8 cellular contexts compared by ENCODE assay signal in the genomic region with DNA sequence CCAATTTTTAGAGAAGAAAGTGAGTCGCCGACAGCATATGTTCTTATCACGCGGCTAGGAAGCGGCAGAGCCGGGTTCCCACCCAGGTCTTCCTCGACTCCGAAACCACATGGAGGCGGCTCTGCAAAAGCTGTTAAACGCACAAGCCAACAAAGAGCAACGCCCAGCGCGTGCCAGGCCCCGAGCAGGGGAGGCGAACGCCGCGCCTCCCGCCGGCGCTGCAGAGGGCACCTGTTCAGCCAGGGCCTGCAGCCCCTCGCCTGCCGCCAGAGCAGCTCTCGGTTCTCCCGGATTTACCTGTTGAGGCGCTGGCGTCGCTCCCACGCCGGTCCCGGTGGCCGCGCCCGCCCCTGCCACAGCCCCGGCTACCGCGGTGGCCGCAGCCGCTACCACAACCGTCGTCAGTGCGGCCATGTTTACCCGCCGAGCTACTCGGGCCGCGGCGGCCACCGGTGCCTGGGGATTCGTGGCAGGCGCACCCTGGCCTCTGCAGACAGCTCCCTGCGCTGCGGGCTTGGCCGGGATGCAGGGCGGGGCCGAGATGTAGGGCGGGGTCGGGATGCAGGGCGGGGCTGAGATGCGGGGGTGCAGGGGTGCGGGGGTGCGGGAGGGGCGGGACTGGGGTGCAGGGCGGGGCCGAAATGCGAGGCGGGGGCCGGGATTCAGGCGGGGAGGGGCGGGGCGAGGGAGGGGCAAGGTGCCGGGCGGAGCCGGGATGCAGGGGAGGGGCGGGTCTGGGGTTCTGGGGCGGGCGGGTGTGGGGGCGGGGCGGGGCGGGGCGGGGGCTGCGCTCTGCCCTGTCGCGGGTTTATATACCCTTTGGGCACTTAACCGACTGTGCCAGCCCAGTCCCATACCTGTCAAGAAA. TPM values are rescaled to one million over a fixed set of nuclear protein-coding genes. Genes with fewer than 3 reads are reported as not detected.
DNase-seq lines count a peak whose midpoint lies in the region; ATAC-seq and TF ChIP-seq lines count a peak whose summit lies in the region.

A gene with protein sequence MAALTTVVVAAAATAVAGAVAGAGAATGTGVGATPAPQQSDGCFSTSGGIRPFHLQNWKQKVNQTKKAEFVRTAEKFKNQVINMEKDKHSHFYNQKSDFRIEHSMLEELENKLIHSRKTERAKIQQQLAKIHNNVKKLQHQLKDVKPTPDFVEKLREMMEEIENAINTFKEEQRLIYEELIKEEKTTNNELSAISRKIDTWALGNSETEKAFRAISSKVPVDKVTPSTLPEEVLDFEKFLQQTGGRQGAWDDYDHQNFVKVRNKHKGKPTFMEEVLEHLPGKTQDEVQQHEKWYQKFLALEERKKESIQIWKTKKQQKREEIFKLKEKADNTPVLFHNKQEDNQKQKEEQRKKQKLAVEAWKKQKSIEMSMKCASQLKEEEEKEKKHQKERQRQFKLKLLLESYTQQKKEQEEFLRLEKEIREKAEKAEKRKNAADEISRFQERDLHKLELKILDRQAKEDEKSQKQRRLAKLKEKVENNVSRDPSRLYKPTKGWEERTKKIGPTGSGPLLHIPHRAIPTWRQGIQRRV (minus strand): TSS at position 525 of the 868 bp plus-strand sequence. CDS start 111 bp downstream, at position 414.

- H3K4me3 Mint-ChIP-seq in dendritic cell treated with granulocyte-macrophage colony-stimulating factor and Interleukin-4, amounts not matched to agents 40 ng/mL and 50 ng/mL, for 4 days, result peak within 1 kb of the TSS; percentile 95

- TF ChIP-seq CTCF in AG04450 (IDR thresholded peaks at IDR 0.05; ENCODE audit: low read depth, low read length), result no peak
- no peak for TF ChIP-seq CTCF in liver (IDR thresholded peaks at IDR 0.05; ENCODE audit: low read depth, low read length, missing input control)

- intact Hi-C loops in dendritic cell treated with granulocyte-macrophage colony-stimulating factor and Interleukin-4, amounts not matched to agents 40 ng/mL and 50 ng/mL, for 4 days (cut with micrococcal nuclease), result loop anchor here (1.0 to 5.0 kb wide), 2 partner anchors 25 to 34 kb away; a partner anchor contains a TSS

- POLR2A ChIA-PET in AG04450 (lab: Yijun Ruan, JAX), result interaction anchor here (0.6 to 1.2 kb wide), 3 partner anchors 247 to 520 kb away, joined by 3 to 5 read pairs (median 3); a partner anchor contains a TSS

- ATAC-seq in GM18868 (IDR thresholded peaks at IDR 0.05; ENCODE audit: unreplicated experiment), result peak; percentile 83
- ATAC-seq in HG03097 (IDR thresholded peaks at IDR 0.05; ENCODE audit: low FRiP score, unreplicated experiment), result peak; percentile 77

- peak within 1 kb of the TSS; percentile 76 for H3K4me3 ChIP-seq in AG04450 (ENCODE audit: low read depth, low read length)
- H3K4me3 ChIP-seq in liver (ENCODE audit: low read depth in 1 of 3, low read length in 3 of 3), result peak within 1 kb of the TSS; percentile 52 to 89 (median 85)

- peaks cover 9% of the 10 kb centered on the region for H3K9me3 Mint-ChIP-seq in dendritic cell treated with granulocyte-macrophage colony-stimulating factor and Interleukin-4, amounts not matched to agents 40 ng/mL and 50 ng/mL, for 4 days

- peak within 1 kb of the TSS; percentile 84 for H3K27ac Mint-ChIP-seq in dendritic cell treated with granulocyte-macrophage colony-stimulating factor and Interleukin-4, amounts not matched to agents 40 ng/mL and 50 ng/mL, for 4 days

- H3K36me3 ChIP-seq in liver (ENCODE audit: control insufficient read depth in 4 of 4, insufficient read depth in 3 of 4, low read depth in 1 of 4, low read length in 3 of 4), result no peaks in the 10 kb centered on the region

- H3K4me1 ChIP-seq in liver (ENCODE audit: control insufficient read depth in 4 of 4, insufficient read depth in 4 of 4, low read length in 3 of 4), result peaks cover 0 to 7% (median 6%) of the 10 kb centered on the region in 4 donors

- peak within 1 kb of the TSS; percentile 47 to 58 for H3K9ac ChIP-seq in liver (ENCODE audit: low read depth in 1 of 2, low read length in 2 of 2)

- peak; percentile 42 for DNase-seq in AG04450 (ENCODE audit: low read depth, low spot score)
- peak; percentile 67 for DNase-seq in NCI-H226
- peak; percentile 85 for DNase-seq in activated CD4-positive, alpha-beta T cell treated with anti-CD3 and anti-CD28 coated beads for 48 hours
- peak; percentile 77 for DNase-seq in stimulated activated CD4-positive, alpha-beta T cell treated with anti-CD3 and anti-CD28 coated beads, Interleukin-4, amount 100 ng/mL, for 24 hours

- H3K27me3 ChIP-seq in AG04450 (ENCODE audit: control insufficient read depth, insufficient read depth, low read length), result no peaks in the 10 kb centered on the region
- H3K27me3 ChIP-seq in liver (ENCODE audit: control insufficient read depth in 4 of 4, insufficient read depth in 4 of 4, low read length in 3 of 4), result no peaks in the 10 kb centered on the region

- H3K36me3 Mint-ChIP-seq in dendritic cell treated with granulocyte-macrophage colony-stimulating factor and Interleukin-4, amounts not matched to agents 40 ng/mL and 50 ng/mL, for 4 days (ENCODE audit: low read depth), result peaks cover 19% of the 10 kb centered on the region

- TF ChIP-seq RAD21 in liver (IDR thresholded peaks at IDR 0.05), result no peak

- WGBS in liver, result 2% methylated on average over 85 of the region's 85 CpGs

- H3K27me3 Mint-ChIP-seq in dendritic cell treated with granulocyte-macrophage colony-stimulating factor and Interleukin-4, amounts not matched to agents 40 ng/mL and 50 ng/mL, for 4 days, result peaks cover 2% of the 10 kb centered on the region

- CTCF ChIA-PET in AG04450 (lab: Charles Lee), result interaction anchor here (0.8 to 1.2 kb wide), 5 partner anchors 8 to 327 kb away, joined by 3 to 5 read pairs (median 4); no protein-coding TSS in a partner anchor

- H3K27ac ChIP-seq in AG04450 (ENCODE audit: low read depth, low read length) (no peak within 1 kb of the TSS), liver (ENCODE audit: low read depth in 1 of 2, low read length in 2 of 2) (no peak within 1 kb of the TSS)

- H3K9me3 ChIP-seq in AG04450 (ENCODE audit: control insufficient read depth, insufficient read depth, low read length) (no peaks in the 10 kb centered on the region), liver (ENCODE audit: control insufficient read depth in 4 of 4, low read length in 3 of 4) (no peaks in the 10 kb centered on the region)

- peaks cover 45% of the 10 kb centered on the region for H3K4me1 Mint-ChIP-seq in dendritic cell treated with granulocyte-macrophage colony-stimulating factor and Interleukin-4, amounts not matched to agents 40 ng/mL and 50 ng/mL, for 4 days (ENCODE audit: low read depth)

TF ChIP-seq in liver, 16 proteins besides CTCF, POLR2A, EP300 and RAD21:
- peak; percentile 27 for TF ChIP-seq YY1 (IDR thresholded peaks at IDR 0.05)
- TF ChIP-seq, protein P1, sequence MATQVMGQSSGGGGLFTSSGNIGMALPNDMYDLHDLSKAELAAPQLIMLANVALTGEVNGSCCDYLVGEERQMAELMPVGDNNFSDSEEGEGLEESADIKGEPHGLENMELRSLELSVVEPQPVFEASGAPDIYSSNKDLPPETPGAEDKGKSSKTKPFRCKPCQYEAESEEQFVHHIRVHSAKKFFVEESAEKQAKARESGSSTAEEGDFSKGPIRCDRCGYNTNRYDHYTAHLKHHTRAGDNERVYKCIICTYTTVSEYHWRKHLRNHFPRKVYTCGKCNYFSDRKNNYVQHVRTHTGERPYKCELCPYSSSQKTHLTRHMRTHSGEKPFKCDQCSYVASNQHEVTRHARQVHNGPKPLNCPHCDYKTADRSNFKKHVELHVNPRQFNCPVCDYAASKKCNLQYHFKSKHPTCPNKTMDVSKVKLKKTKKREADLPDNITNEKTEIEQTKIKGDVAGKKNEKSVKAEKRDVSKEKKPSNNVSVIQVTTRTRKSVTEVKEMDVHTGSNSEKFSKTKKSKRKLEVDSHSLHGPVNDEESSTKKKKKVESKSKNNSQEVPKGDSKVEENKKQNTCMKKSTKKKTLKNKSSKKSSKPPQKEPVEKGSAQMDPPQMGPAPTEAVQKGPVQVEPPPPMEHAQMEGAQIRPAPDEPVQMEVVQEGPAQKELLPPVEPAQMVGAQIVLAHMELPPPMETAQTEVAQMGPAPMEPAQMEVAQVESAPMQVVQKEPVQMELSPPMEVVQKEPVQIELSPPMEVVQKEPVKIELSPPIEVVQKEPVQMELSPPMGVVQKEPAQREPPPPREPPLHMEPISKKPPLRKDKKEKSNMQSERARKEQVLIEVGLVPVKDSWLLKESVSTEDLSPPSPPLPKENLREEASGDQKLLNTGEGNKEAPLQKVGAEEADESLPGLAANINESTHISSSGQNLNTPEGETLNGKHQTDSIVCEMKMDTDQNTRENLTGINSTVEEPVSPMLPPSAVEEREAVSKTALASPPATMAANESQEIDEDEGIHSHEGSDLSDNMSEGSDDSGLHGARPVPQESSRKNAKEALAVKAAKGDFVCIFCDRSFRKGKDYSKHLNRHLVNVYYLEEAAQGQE (IDR thresholded peaks at IDR 0.05), result no peak

RNA-seq across cellular contexts. Expression of the gene that starts here (rescaled TPM):
- polyA plus RNA-seq in AG04450 (2011; rRNA removed) (2.4 and 4.7 TPM in 2 replicates), liver (1 to 10 TPM in 1 of 2 donors, under 1 TPM in 1; 0.75 to 1.1 TPM)
- 0.83 and 1.8 TPM in 2 replicates for polyA minus RNA-seq in AG04450 (2011; rRNA and poly(A)+ RNA removed)
- total RNA-seq in liver, result 1 to 10 TPM; 1.2 to 1.6 TPM
